In genomic region chr13:42174344-42175162, GRCh38 we compare ENCODE assay signal across 19 cellular contexts.
DNase-seq lines count a peak whose midpoint lies in the region; ATAC-seq, FAIRE-seq and TF ChIP-seq lines count a peak whose summit lies in the region.
"Had no signal": no experiment of that assay in that cellular context is flagged by ENCODE, and none has a peak within 500 bp of the region (broad histone marks: within the 10 kb centered on the region; RNA-seq: fewer than 3 reads in every experiment).

No MANE protein-coding gene starts in this region.

- H3K56ac ChIP-seq in H1 (replicated peaks; ENCODE audit: insufficient read length, low read depth, low read length) (no peak overlapping the region), mesendoderm (ENCODE audit: low read length) (no peak overlapping the region)

- H2BK120ac ChIP-seq in H1 (replicated peaks; ENCODE audit: low read depth, low read length) (no peak overlapping the region), mesendoderm (ENCODE audit: low read depth, low read length) (no peak overlapping the region)

- DNase-seq in EL = peak; percentile 52
- peak; percentile 33 for DNase-seq in MG63
- DNase-seq in H1 (ENCODE audit: low read depth in 1 of 2, low spot score in 2 of 2) = no peak
- peak; percentile 63 for DNase-seq in mesendoderm
- DNase-seq in left lung = no peak
- no peak for DNase-seq in D341Med (ENCODE audit: low spot score)
- DNase-seq in cerebellar nuclear complex (lab: John Stamatoyannopoulos, UW) = no peak
- no peak for DNase-seq in AG20443 (ENCODE audit: low spot score)
- DNase-seq: activated CD8-positive, alpha-beta T cell treated with anti-CD3 and anti-CD28 coated beads for 36 hours; foreskin fibroblast; left ventricle myocardium superior; NCI-H2081 treated with DMSO at 0.1 percent for 48 hours; NCI-H526 treated with DMSO at 0.1 percent for 48 hours; retina; stimulated activated CD4-positive, alpha-beta T cell treated with anti-CD3 and anti-CD28 coated beads, Interleukin-2, amount 100 ng/mL, for 24 hours; SW 1271 had no signal

- POLR2A ChIA-PET in H1 (lab: Charles Lee; ENCODE audit: partially characterized antibody) = no interaction called here

- H3K4me1 ChIP-seq in H1 (replicated peaks in 1 of 4; ENCODE audit: control insufficient read depth in 3 of 4, insufficient read depth in 4 of 4, low read length in 3 of 4) (peaks cover 0 to 5% (median 0%) of the 10 kb centered on the region in 4 experiments; a peak in 2 of 7 replicates), mesendoderm (ENCODE audit: control insufficient read depth, low read depth, low read length) (no peaks in the 10 kb centered on the region), left lung (no peaks in the 10 kb centered on the region)
- H3K4me1 ChIP-seq: suprapubic skin had no signal

- TF ChIP-seq CTCF in H1 (IDR thresholded peaks at IDR 0.05; ENCODE audit: control extremely low read depth in 1 of 3, insufficient read depth in 1 of 3, low read depth in 1 of 3, low read length in 3 of 3) = no peak
- TF ChIP-seq CTCF in left lung (IDR thresholded peaks at IDR 0.05) = no peak

- no peak overlapping the region for H2BK15ac ChIP-seq in H1 (ENCODE audit: low read length)
- no peak overlapping the region for H2BK15ac ChIP-seq in mesendoderm (replicated peaks; ENCODE audit: low read depth)

- H3K36me3 ChIP-seq in MG63 (peaks cover 11% of the 10 kb centered on the region), H1 (ENCODE audit: control insufficient read depth in 2 of 4, insufficient read depth in 4 of 4, low read length in 3 of 4) (peaks cover 0 to 8% (median 0%) of the 10 kb centered on the region in 4 experiments; a peak in 1 of 8 replicates), mesendoderm (ENCODE audit: control insufficient read depth, insufficient read depth, low read length) (no peaks in the 10 kb centered on the region), left lung (peaks cover 0 to 21% of the 10 kb centered on the region in 2 donors)

- TF ChIP-seq RAD21 in H1 (IDR thresholded peaks at IDR 0.05 in 1 of 2, conservative IDR thresholded peaks at IDR 0.05 in 1 of 2; ENCODE audit: low read depth in 2 of 2, low read length in 2 of 2) = no peak

- 87% methylated on average over 8 of the region's 8 CpGs; no CpG with 5 or more reads in 1 of the 2 experiments for WGBS in H1 (ENCODE audit: extremely low coverage in 1 of 2, insufficient coverage in 1 of 2, insufficient read length in 1 of 2, insufficient replicate concordance in 2 of 2, low coverage in 1 of 2, low lambda C conversion rate in 2 of 2, missing lambda C conversion rate in 1 of 2), 2 experiments
- WGBS in mesendoderm (ENCODE audit: extremely low coverage, insufficient coverage, low lambda C conversion rate) = no CpG with 5 or more reads among the region's 8 CpGs

- FAIRE-seq in H1 (lab: Jason Lieb, UNC) = no peak

- H2AFZ ChIP-seq in H1 (ENCODE audit: low read length) = no peak overlapping the region

- no peak overlapping the region for H3K23ac ChIP-seq in H1 (ENCODE audit: insufficient read length)
- no peak overlapping the region for H3K23ac ChIP-seq in mesendoderm (ENCODE audit: low read length)

- H3K4me3 ChIP-seq in MG63 = no peak overlapping the region
- H3K4me3 ChIP-seq in H1 (ENCODE audit: extremely low read depth in 1 of 4, insufficient read depth in 2 of 4, low read depth in 3 of 4, low read length in 4 of 4) = no peak overlapping the region
- H3K4me3 ChIP-seq in mesendoderm (ENCODE audit: low read length) = no peak overlapping the region
- H3K4me3 ChIP-seq in left lung = no peak overlapping the region
- H3K4me3 ChIP-seq: suprapubic skin had no signal

- intact Hi-C loops in left lung (cut with DNase I) = no loop called here

- H2BK5ac ChIP-seq in H1 (ENCODE audit: low read depth, low read length) (no peak overlapping the region), mesendoderm (ENCODE audit: low read length) (no peak overlapping the region)

- no peak overlapping the region for H3K27ac ChIP-seq in H1 (ENCODE audit: low read depth, low read length)
- peak overlapping the region; percentile 37 for H3K27ac ChIP-seq in mesendoderm (ENCODE audit: low read depth, low read length)
- no peak overlapping the region for H3K27ac ChIP-seq in left lung
- H3K27ac ChIP-seq: suprapubic skin had no signal

- no peak for TF ChIP-seq POLR2A in H1 (IDR thresholded peaks at IDR 0.05; ENCODE audit: control extremely low read depth in 1 of 2, low read depth in 2 of 2, low read length in 2 of 2)

- H3K9me3 ChIP-seq in MG63 = no peaks in the 10 kb centered on the region
- no peaks in the 10 kb centered on the region for H3K9me3 ChIP-seq in H1 (ENCODE audit: insufficient read depth in 2 of 2, low read depth in 1 of 2, low read length in 1 of 2)
- H3K9me3 ChIP-seq in left lung = no peaks in the 10 kb centered on the region
- H3K9me3 ChIP-seq: suprapubic skin had no signal

- H3K4ac ChIP-seq in H1 (replicated peaks; ENCODE audit: insufficient read length, low read depth, low read length) = no peak overlapping the region
- no peak overlapping the region for H3K4ac ChIP-seq in mesendoderm (ENCODE audit: low read depth, low read length)

- no peaks in the 10 kb centered on the region; the same call in 1 of the 2 replicates for H3K23me2 ChIP-seq in H1 (ENCODE audit: low read depth, low read length)

- H3K14ac ChIP-seq in H1 (ENCODE audit: insufficient read length) = no peak overlapping the region

- H4K91ac ChIP-seq in H1 (replicated peaks; ENCODE audit: insufficient read length, low read length) = no peak overlapping the region

- H2AK5ac ChIP-seq in H1 (ENCODE audit: low read depth, low read length) = no peak overlapping the region
- H2AK5ac ChIP-seq in mesendoderm (ENCODE audit: low read length) = no peak overlapping the region

- H3K79me1 ChIP-seq in H1 (ENCODE audit: low read depth, low read length) = no peaks in the 10 kb centered on the region
- no peaks in the 10 kb centered on the region for H3K79me1 ChIP-seq in mesendoderm (ENCODE audit: low read length)

- H4K5ac ChIP-seq in H1 (ENCODE audit: insufficient read length, low read depth, low read length) = no peak overlapping the region
- H4K5ac ChIP-seq in mesendoderm (ENCODE audit: low read length) = no peak overlapping the region

- H3K27me3 ChIP-seq in MG63 (no peaks in the 10 kb centered on the region), H1 (replicated peaks in 1 of 4; ENCODE audit: control insufficient read depth in 3 of 4, extremely low read depth in 1 of 4, insufficient read depth in 3 of 4, low read length in 3 of 4) (peaks cover 0 to 6% (median 2%) of the 10 kb centered on the region in 4 experiments; a peak in 4 of 7 replicates), mesendoderm (ENCODE audit: insufficient read depth, low read length, poor library complexity) (no peaks in the 10 kb centered on the region), left lung (no peaks in the 10 kb centered on the region)
- H3K27me3 ChIP-seq: suprapubic skin had no signal

- TF ChIP-seq EP300 in H1 (IDR thresholded peaks at IDR 0.05; ENCODE audit: borderline replicate concordance in 1 of 2, low read depth in 2 of 2, low read length in 2 of 2) = no peak

- no peak for ATAC-seq in left lung
- ATAC-seq: activated CD8-positive, alpha-beta T cell treated with anti-CD3 and anti-CD28 coated beads for 36 hours; left ventricle myocardium superior; natural killer cell treated with Interleukin-12 subunit alpha and Interleukin-12 subunit beta and Interleukin-15 and Interleukin-18, amount 100 ng/mL, for 72 hours; Panc1 had no signal

- H2BK12ac ChIP-seq in H1 (ENCODE audit: low read depth, low read length) = no peak overlapping the region

- H3K79me2 ChIP-seq in H1 (ENCODE audit: control insufficient read depth in 1 of 2, insufficient read depth in 2 of 2, low read length in 2 of 2) = no peaks in the 10 kb centered on the region
- no peaks in the 10 kb centered on the region for H3K79me2 ChIP-seq in mesendoderm (ENCODE audit: control insufficient read depth, insufficient read depth, low read length)

- no peaks in the 10 kb centered on the region for H4K20me1 ChIP-seq in H1 (replicated peaks in 1 of 2; ENCODE audit: control insufficient read depth in 1 of 2, insufficient read depth in 2 of 2, low read length in 2 of 2)

- H4K8ac ChIP-seq in H1 (ENCODE audit: extremely low read depth, insufficient read depth, low read length) (no peak overlapping the region), mesendoderm (ENCODE audit: low read depth, low read length) (no peak overlapping the region)

- H3K18ac ChIP-seq in H1 (ENCODE audit: extremely low read depth, low read length) = no peak overlapping the region
- H3K18ac ChIP-seq in mesendoderm (ENCODE audit: low read length) = no peak overlapping the region

- CTCF ChIA-PET in H1 (lab: Charles Lee; ENCODE audit: partially characterized antibody) = interaction anchor here (0.7 kb wide), 1 partner anchor 170 kb away, joined by 3 read pairs; no protein-coding TSS in a partner anchor

- no peak overlapping the region for H2BK20ac ChIP-seq in H1 (ENCODE audit: low read length)

- no peak overlapping the region for H3K4me2 ChIP-seq in H1 (ENCODE audit: insufficient read depth in 1 of 2, low read depth in 2 of 2, low read length in 2 of 2)
- no peak overlapping the region for H3K4me2 ChIP-seq in mesendoderm (ENCODE audit: low read length)

- H3K9ac ChIP-seq in H1 (replicated peaks in 1 of 4; ENCODE audit: extremely low read depth in 1 of 4, low read depth in 3 of 4, low read length in 3 of 4) (no peak overlapping the region), mesendoderm (ENCODE audit: low read length) (no peak overlapping the region)

TF ChIP-seq in H1, 55 proteins besides CTCF, POLR2A, EP300 and RAD21:
- peak; percentile 87; the same call in 1 of the 2 replicates for TF ChIP-seq KDM1A (IDR thresholded peaks at IDR 0.05; ENCODE audit: borderline replicate concordance, low read length)
- TF ChIP-seq CEBPB (IDR thresholded peaks at IDR 0.05; ENCODE audit: low read depth, low read length) = peak; percentile 44; the same call in 1 of the 2 replicates
- 0 out of 2 replicates have a peak, but pooled peaks have one; percentile 43 for TF ChIP-seq ATF3 (IDR thresholded peaks at IDR 0.05; ENCODE audit: insufficient read depth, low read depth, low read length)
- no peak for TF ChIP-seq KDM5A (IDR thresholded peaks at IDR 0.05; ENCODE audit: low read length)
- TF ChIP-seq SP4 (IDR thresholded peaks at IDR 0.05; ENCODE audit: low read length) = no peak
- TF ChIP-seq TEAD4 (IDR thresholded peaks at IDR 0.05; ENCODE audit: low read depth, low read length) = peak; percentile 74

Comparison
In these comparisons a context has a peak if more than half of its experiments do, and no peak if none do; other contexts are left out.
1. DNase-seq: peak in EL (single experiment), MG63 (single experiment) and mesendoderm (single experiment); none in H1 (0 of 2), left lung (0 of 2), D341Med (single experiment), cerebellar nuclear complex (0 of 2) and AG20443 (single experiment).